In genomic region chr6:128461517-128461916, GRCh38 we compare ENCODE assay signal across 26 cellular contexts.
"Had no signal": no experiment of that assay in that cellular context is flagged by ENCODE, and none has a peak within 500 bp of the region (broad histone marks: within the 10 kb centered on the region; RNA-seq: fewer than 3 reads in every experiment).

No MANE protein-coding gene starts in this region.

- DNase-seq: hippocampal formation; kidney; lower lobe of right lung; mammary epithelial cell; mesenchymal stem cell; naive thymus-derived CD8-positive, alpha-beta T cell; nucleus accumbens; pancreas; posterior cingulate gyrus; retina; right cardiac atrium; stimulated activated CD4-positive, alpha-beta T cell treated with anti-CD3 and anti-CD28 coated beads, Interleukin-1b, Interleukin-23, amount 100 ng/mL, for 48 hours; stimulated activated CD4-positive, alpha-beta T cell treated with anti-CD3 and anti-CD28 coated beads, Interleukin-2, amount 100 ng/mL, for 48 hours; stimulated activated CD4-positive, alpha-beta T cell treated with anti-CD3 and anti-CD28 coated beads, Interleukin-4, amount 100 ng/mL, for 4 hours; stimulated activated CD8-positive, alpha-beta memory T cell treated with anti-CD3 and anti-CD28 coated beads, Interleukin-4, amount 100 ng/mL, for 48 hours; stimulated activated naive CD4-positive, alpha-beta T cell treated with Interleukin-2 at 50 U/mL for 16 hours; stimulated activated naive CD8-positive, alpha-beta T cell treated with anti-CD3 and anti-CD28 coated beads, Interleukin-15, amount 100 ng/mL, for 72 hours; substantia nigra had no signal

- H3K27me3 ChIP-seq: pancreas, tibial nerve, vagina had no signal

- ATAC-seq: naive thymus-derived CD8-positive, alpha-beta T cell; pancreas; right cardiac atrium; stimulated activated memory B cell treated with anti-CD40 and anti-IgM and Interleukin-4, amounts not matched to agents 10 μg/mL and 1 μg/mL and 100 μg/mL, for 72 hours; stimulated activated naive CD8-positive, alpha-beta T cell treated with anti-CD3 and anti-CD28 coated beads, Interleukin-15, amount 100 ng/mL, for 72 hours had no signal

- H3K27ac ChIP-seq: lower lobe of right lung, pancreas, prostate gland, tibial nerve, vagina had no signal

- H3K4me1 ChIP-seq: prostate gland had no signal

- H3K4me3 Mint-ChIP-seq: naive thymus-derived CD8-positive, alpha-beta T cell; nephron; neural crest cell; stimulated activated memory B cell treated with anti-CD40 and anti-IgM and Interleukin-4, amounts not matched to agents 10 μg/mL and 1 μg/mL and 100 μg/mL, for 72 hours; stimulated activated naive CD8-positive, alpha-beta T cell treated with anti-CD3 and anti-CD28 coated beads, Interleukin-15, amount 100 ng/mL, for 72 hours; type B pancreatic cell had no signal

- H3K36me3 ChIP-seq: lower lobe of right lung, pancreas, prostate gland, tibial nerve, vagina had no signal

- H3K9me3 Mint-ChIP-seq: naive thymus-derived CD8-positive, alpha-beta T cell; nephron; neural crest cell; stimulated activated memory B cell treated with anti-CD40 and anti-IgM and Interleukin-4, amounts not matched to agents 10 μg/mL and 1 μg/mL and 100 μg/mL, for 72 hours; type B pancreatic cell had no signal

- H3K9me3 ChIP-seq: lower lobe of right lung, pancreas, prostate gland, tibial nerve, vagina had no signal

- H3K4me3 ChIP-seq: lower lobe of right lung, pancreas, prostate gland, smooth muscle cell, tibial nerve, vagina had no signal

- H3K27ac Mint-ChIP-seq: naive thymus-derived CD8-positive, alpha-beta T cell; nephron; stimulated activated memory B cell treated with anti-CD40 and anti-IgM and Interleukin-4, amounts not matched to agents 10 μg/mL and 1 μg/mL and 100 μg/mL, for 72 hours; stimulated activated naive CD8-positive, alpha-beta T cell treated with anti-CD3 and anti-CD28 coated beads, Interleukin-15, amount 100 ng/mL, for 72 hours; type B pancreatic cell had no signal

- H3K27me3 Mint-ChIP-seq: stimulated activated memory B cell treated with anti-CD40 and anti-IgM and Interleukin-4, amounts not matched to agents 10 μg/mL and 1 μg/mL and 100 μg/mL, for 72 hours; stimulated activated naive CD8-positive, alpha-beta T cell treated with anti-CD3 and anti-CD28 coated beads, Interleukin-15, amount 100 ng/mL, for 72 hours; type B pancreatic cell had no signal

- H3K36me3 Mint-ChIP-seq: stimulated activated memory B cell treated with anti-CD40 and anti-IgM and Interleukin-4, amounts not matched to agents 10 μg/mL and 1 μg/mL and 100 μg/mL, for 72 hours had no signal

- H3K4me1 Mint-ChIP-seq: neural crest cell; stimulated activated memory B cell treated with anti-CD40 and anti-IgM and Interleukin-4, amounts not matched to agents 10 μg/mL and 1 μg/mL and 100 μg/mL, for 72 hours; stimulated activated naive CD8-positive, alpha-beta T cell treated with anti-CD3 and anti-CD28 coated beads, Interleukin-15, amount 100 ng/mL, for 72 hours had no signal

- H3K4me2 ChIP-seq: smooth muscle cell had no signal
